ENCODE assay signal across 12 cellular contexts in genomic region chr4:105509291-105509690, GRCh38.
DNase-seq lines count a peak whose midpoint lies in the region; ATAC-seq, FAIRE-seq and TF ChIP-seq lines count a peak whose summit lies in the region.
"Had no signal": no experiment of that assay in that cellular context is flagged by ENCODE, and none has a peak within 500 bp of the region (broad histone marks: within the 10 kb centered on the region; RNA-seq: fewer than 3 reads in every experiment).

No MANE protein-coding gene starts in this region.

- H3K4me3 Mint-ChIP-seq in memory B cell: no peak overlapping the region

- peak; percentile 88 for ATAC-seq in GM19035 (IDR thresholded peaks at IDR 0.05; ENCODE audit: unreplicated experiment)
- ATAC-seq in HG02571 (IDR thresholded peaks at IDR 0.05; ENCODE audit: unreplicated experiment): peak; percentile 75
- ATAC-seq in HG03457 (IDR thresholded peaks at IDR 0.05; ENCODE audit: unreplicated experiment): peak; percentile 93
- peak; percentile 92 for ATAC-seq in memory B cell (ENCODE audit: low read depth)

- no peaks in the 10 kb centered on the region for H3K27me3 ChIP-seq in WERI-Rb-1 (ENCODE audit: insufficient read depth, low read depth, severe bottlenecking)

- no peaks in the 10 kb centered on the region for H3K9me3 ChIP-seq in WERI-Rb-1 (ENCODE audit: severe bottlenecking)

- H3K4me3 ChIP-seq in WERI-Rb-1 (ENCODE audit: low read depth, low read length): no peak overlapping the region

- H3K36me3 Mint-ChIP-seq in memory B cell: no peaks in the 10 kb centered on the region

- no peaks in the 10 kb centered on the region for H3K36me3 ChIP-seq in WERI-Rb-1

- H3K9me3 Mint-ChIP-seq in memory B cell: peaks cover 2% of the 10 kb centered on the region

- no peak overlapping the region for H3K27ac ChIP-seq in WERI-Rb-1

- H3K4me1 Mint-ChIP-seq in memory B cell: peaks cover 9% of the 10 kb centered on the region

- FAIRE-seq in H54 (lab: Jason Lieb, UNC): no peak

- DNase-seq in memory B cell (ENCODE audit: low spot score in 2 of 2) (no peak), NCI-H146 treated with DMSO at 0.1 percent for 48 hours (lab: John Stamatoyannopoulos, UW; ENCODE audit: unreplicated experiment) (no peak), H54 (ENCODE audit: insufficient read length, low spot score) (no peak), WERI-Rb-1 (no peak)
- DNase-seq: activated T-cell treated with anti-CD3 and anti-CD28 coated beads, Interleukin-2, amount 50 U/mL, for 48 hours; foreskin melanocyte; mesenchymal stem cell; NCI-H2227 treated with DMSO at 0.1 percent for 48 hours; T-helper 1 cell had no signal

- no peak for TF ChIP-seq POLR2A in H54 (IDR thresholded peaks at IDR 0.05; ENCODE audit: low read depth, low read length)

- no peak overlapping the region for H3K27ac Mint-ChIP-seq in memory B cell

- no peak for TF ChIP-seq CTCF in WERI-Rb-1 (IDR thresholded peaks at IDR 0.05; ENCODE audit: low read depth, low read length)

- H3K27me3 Mint-ChIP-seq in memory B cell: no peaks in the 10 kb centered on the region
